ENCODE assay signal across 21 cellular contexts in the genomic region with DNA sequence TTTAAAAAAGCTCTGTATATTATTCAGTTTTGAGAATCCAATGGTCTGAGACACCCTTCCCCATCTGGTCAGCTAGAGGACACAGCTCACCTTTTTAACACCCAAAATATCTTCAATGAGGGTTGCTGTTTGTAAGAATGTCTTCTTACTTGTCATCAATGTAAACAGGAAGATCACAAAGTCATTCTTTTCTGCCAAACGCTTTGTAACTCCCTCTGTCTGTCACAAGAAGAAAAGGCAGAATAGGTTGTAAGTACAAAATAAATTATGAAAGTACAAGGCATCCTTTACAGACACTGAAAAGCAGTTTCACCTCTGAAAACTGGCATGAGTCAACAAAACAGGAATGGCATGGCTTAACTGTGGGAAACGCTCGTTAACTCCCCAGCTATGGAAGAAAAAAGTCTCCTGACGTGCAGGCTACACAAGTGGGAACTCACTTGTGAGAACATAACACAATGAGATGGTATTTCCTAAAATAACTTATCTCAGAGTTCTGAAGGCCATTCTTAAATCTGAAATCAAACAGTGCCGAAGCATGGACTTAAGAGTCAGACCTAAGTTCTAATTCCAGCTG. TPM values are rescaled to one million over a fixed set of nuclear protein-coding genes. Genes with fewer than 3 reads are reported as not detected.
DNase-seq lines count a peak whose midpoint lies in the region; ATAC-seq and TF ChIP-seq lines count a peak whose summit lies in the region.
"Had no signal": no experiment of that assay in that cellular context is flagged by ENCODE, and none has a peak within 500 bp of the region (broad histone marks: within the 10 kb centered on the region; RNA-seq: fewer than 3 reads in every experiment).

No MANE protein-coding gene starts in this region.

- H3K18ac ChIP-seq in neuronal stem cell (ENCODE audit: low read length): no peak overlapping the region

- no peak overlapping the region for H3K14ac ChIP-seq in neuronal stem cell (ENCODE audit: low read length)

- H4K91ac ChIP-seq in neuronal stem cell (ENCODE audit: low read depth, low read length, poor library complexity): no peak overlapping the region

- no peak overlapping the region for H3K4ac ChIP-seq in neuronal stem cell (ENCODE audit: low read length)

- H2BK15ac ChIP-seq in neuronal stem cell (ENCODE audit: low read length): no peak overlapping the region

- H2AK5ac ChIP-seq in neuronal stem cell (ENCODE audit: low read depth, low read length): no peak overlapping the region

- H2BK12ac ChIP-seq in neuronal stem cell (ENCODE audit: low read length): no peak overlapping the region

- H2BK120ac ChIP-seq in neuronal stem cell (ENCODE audit: low read depth, low read length): no peak overlapping the region

- no peaks in the 10 kb centered on the region for H3K79me1 ChIP-seq in neuronal stem cell (ENCODE audit: low read depth, low read length)

- TF ChIP-seq CTCF in VCaP (conservative IDR thresholded peaks at IDR 0.05) (peak; percentile 31; the same call in 1 of the 2 replicates), GM10266 (IDR thresholded peaks at IDR 0.05; ENCODE audit: control insufficient read depth, insufficient read depth, low read depth, missing control alignments) (no peak)

- H3K4me1 ChIP-seq in neuronal stem cell (ENCODE audit: control insufficient read depth in 2 of 2, insufficient read depth in 1 of 2, low read depth in 1 of 2, low read length in 2 of 2): peaks cover 4 to 13% of the 10 kb centered on the region in 2 donors
- H3K4me1 ChIP-seq: BLaER1, colonic mucosa, parathyroid adenoma had no signal

- H2AFZ ChIP-seq in neuronal stem cell (ENCODE audit: low read length): no peak overlapping the region
- H2AFZ ChIP-seq: parathyroid adenoma had no signal

- no peaks in the 10 kb centered on the region for H3K27me3 ChIP-seq in neuronal stem cell (ENCODE audit: control insufficient read depth in 3 of 3, insufficient read depth in 3 of 3, low read depth in 1 of 3, low read length in 3 of 3)
- H3K27me3 ChIP-seq: BLaER1, colonic mucosa had no signal

- H2BK5ac ChIP-seq in neuronal stem cell (ENCODE audit: low read length): no peak overlapping the region

- H3K27ac ChIP-seq in VCaP (no peak overlapping the region), neuronal stem cell (replicated peaks; ENCODE audit: low read length) (peak overlapping the region; percentile 47)
- H3K27ac ChIP-seq: BLaER1, colonic mucosa, HL-60, parathyroid adenoma had no signal

- H3K23ac ChIP-seq in neuronal stem cell (ENCODE audit: low read depth, low read length, poor library complexity): no peak overlapping the region

- DNase-seq in EL (peak; percentile 21), dermis blood vessel endothelial cell (peak; percentile 67), neuronal stem cell (ENCODE audit: low spot score) (peak; percentile 1), DMS153 treated with DMSO at 0.1 percent for 48 hours (lab: John Stamatoyannopoulos, UW; ENCODE audit: unreplicated experiment) (no peak), GM10266 (ENCODE audit: extremely low spot score) (no peak), NCI-H1417 (lab: John Stamatoyannopoulos, UW) (no peak)
- DNase-seq: activated CD4-positive, alpha-beta T cell treated with anti-CD3 and anti-CD28 coated beads for 36 hours; activated CD8-positive, alpha-beta memory T cell treated with anti-CD3 and anti-CD28 coated beads, Interleukin-2, amount 50 U/mL, for 48 hours; colonic mucosa; DMS79; erythroblast; glutamatergic neuron; kidney glomerular epithelial cell; NCI-H1436; NCI-H2227 treated with DMSO at 0.1 percent for 48 hours; T1000 had no signal

- H3K4me3 ChIP-seq in neuronal stem cell (ENCODE audit: low read length in 2 of 2): no peak overlapping the region
- H3K4me3 ChIP-seq: BLaER1, colonic mucosa had no signal

- peaks cover 14 to 87% of the 10 kb centered on the region in 2 donors for H3K36me3 ChIP-seq in neuronal stem cell (replicated peaks in 1 of 2; ENCODE audit: control insufficient read depth in 2 of 2, insufficient read depth in 2 of 2, low read length in 2 of 2)

- WGBS in neuronal stem cell (ENCODE audit: extremely low coverage in 2 of 2, insufficient read length in 2 of 2, insufficient replicate concordance in 1 of 2), 2 donors: no CpG with 5 or more reads among the region's 5 CpGs

- H4K8ac ChIP-seq in neuronal stem cell (ENCODE audit: low read depth, low read length): no peak overlapping the region

- H3K4me2 ChIP-seq in neuronal stem cell (ENCODE audit: insufficient read depth, low read length, poor library complexity, severe bottlenecking): no peak overlapping the region
- H3K4me2 ChIP-seq: BLaER1 had no signal

- H3K9me3 ChIP-seq in neuronal stem cell (replicated peaks in 1 of 2; ENCODE audit: control insufficient read depth in 2 of 2, insufficient read depth in 1 of 2, low read depth in 1 of 2, low read length in 2 of 2): no peaks in the 10 kb centered on the region
- H3K9me3 ChIP-seq: BLaER1, colonic mucosa had no signal

- no peak for ATAC-seq in HG02852 (IDR thresholded peaks at IDR 0.05; ENCODE audit: unreplicated experiment)
- ATAC-seq: activated CD4-positive, alpha-beta T cell treated with anti-CD3 and anti-CD28 coated beads for 36 hours had no signal

- H3K9ac ChIP-seq in neuronal stem cell (ENCODE audit: low read depth, low read length, poor library complexity): no peak overlapping the region
- H3K9ac ChIP-seq: BLaER1, parathyroid adenoma had no signal

RNA-seq across cellular contexts. Expression of gene TRPC4AP, which starts 42.7 kb away (rescaled TPM):
- total RNA-seq in dermis blood vessel endothelial cell: 90.2 and 100 TPM in 2 replicates
- 44.5 TPM for polyA plus RNA-seq in neuronal stem cell (2013, experiment 1 of 2)
- 44.4 TPM for polyA plus RNA-seq in neuronal stem cell (2013, experiment 2 of 2)

Comparison
In these comparisons a context has a peak if more than half of its experiments do, and no peak if none do; other contexts are left out.
1. DNase-seq: peak in EL (single experiment), dermis blood vessel endothelial cell (single experiment) and neuronal stem cell (single experiment); none in DMS153 treated with DMSO at 0.1 percent for 48 hours (single experiment), GM10266 (single experiment) and NCI-H1417 (0 of 3).